ENCODE assay signal across 11 cellular contexts in the genomic region with DNA sequence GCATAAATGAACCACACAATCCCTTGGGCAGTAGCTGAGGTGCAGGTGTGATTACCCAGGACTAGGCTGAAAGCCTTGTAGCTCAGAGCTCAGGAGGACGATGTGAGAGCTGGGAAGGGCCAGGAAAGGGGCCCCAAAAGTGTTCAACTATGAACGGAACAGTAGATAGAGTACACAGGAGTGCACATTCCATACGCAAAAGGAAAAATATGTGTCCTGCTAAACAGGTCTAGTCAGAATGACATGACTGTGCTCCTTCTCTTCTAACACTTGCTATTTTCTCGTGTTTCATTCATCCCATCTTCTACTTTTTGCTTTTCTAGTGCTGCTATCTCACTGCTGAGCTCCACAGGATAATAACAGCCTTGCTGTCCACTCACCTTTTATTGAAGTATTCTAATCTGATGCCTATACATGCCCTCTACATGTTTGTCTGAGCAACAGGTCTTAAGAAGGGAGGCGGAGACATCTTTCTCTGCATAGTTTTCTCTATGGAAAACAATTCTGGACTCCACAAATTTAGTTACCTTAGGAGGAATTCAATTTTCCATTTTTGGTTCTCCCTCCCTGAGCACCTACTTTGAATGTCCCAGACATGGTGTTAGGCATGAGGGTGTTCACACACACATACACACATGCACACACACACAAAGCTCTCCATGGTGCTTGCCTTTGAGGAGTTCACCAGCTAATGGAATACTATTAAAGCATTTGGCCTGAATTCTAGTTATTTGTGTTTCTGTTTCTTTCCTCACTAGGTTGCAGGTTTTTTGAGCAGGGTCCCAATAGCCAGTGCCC. TPM values are rescaled to one million over a fixed set of nuclear protein-coding genes. Genes with fewer than 3 reads are reported as not detected.
DNase-seq lines count a peak whose midpoint lies in the region; ATAC-seq and TF ChIP-seq lines count a peak whose summit lies in the region.
"Had no signal": no experiment of that assay in that cellular context is flagged by ENCODE, and none has a peak within 500 bp of the region (broad histone marks: within the 10 kb centered on the region; RNA-seq: fewer than 3 reads in every experiment).

No MANE protein-coding gene starts in this region.

- H3K27me3 ChIP-seq in adipocyte (replicated peaks; ENCODE audit: control insufficient read depth, insufficient read depth, low read length) (no peaks in the 10 kb centered on the region), kidney epithelial cell (ENCODE audit: control insufficient read depth, insufficient read depth, low read length) (no peaks in the 10 kb centered on the region), tibial artery (no peaks in the 10 kb centered on the region)

- no peak for DNase-seq in activated naive CD4-positive, alpha-beta T cell treated with anti-CD3 and anti-CD28 coated beads, Interleukin-2, amount 10 ng/mL, durations not matched to agents 7 days and 5 days
- no peak for DNase-seq in activated naive CD4-positive, alpha-beta T cell treated with anti-CD3 and anti-CD28 coated beads, Interleukin-2, amount 50 U/mL, for 16 hours
- DNase-seq in adipocyte (ENCODE audit: low read depth): no peak
- no peak for DNase-seq in kidney epithelial cell (ENCODE audit: low read depth)
- no peak for DNase-seq in tibial artery
- no peak for DNase-seq in middle frontal gyrus (ENCODE audit: extremely low spot score, low spot score)
- DNase-seq in GM13976 (ENCODE audit: low spot score): no peak
- DNase-seq: MM.1S; stimulated activated naive B cell treated with anti-CD40 and anti-IgM and Interleukin-4, amounts not matched to agents 10 μg/mL and 1 μg/mL and 100 μg/mL, for 72 hours had no signal

- peaks cover 53% of the 10 kb centered on the region for H3K36me3 Mint-ChIP-seq in activated naive CD4-positive, alpha-beta T cell treated with anti-CD3 and anti-CD28 coated beads, Interleukin-2, amount 10 ng/mL, durations not matched to agents 7 days and 5 days

- H3K9me3 ChIP-seq in adipocyte (ENCODE audit: control insufficient read depth, low read length): no peaks in the 10 kb centered on the region
- no peaks in the 10 kb centered on the region for H3K9me3 ChIP-seq in tibial artery
- H3K9me3 ChIP-seq: prostate gland had no signal

- peak overlapping the region; percentile 97 for H3K4me3 ChIP-seq in adipocyte (ENCODE audit: low read length)
- H3K4me3 ChIP-seq in kidney epithelial cell (ENCODE audit: low read depth, low read length): peak overlapping the region; percentile 6
- H3K4me3 ChIP-seq in tibial artery: no peak overlapping the region
- H3K4me3 ChIP-seq: prostate gland had no signal

- no peaks in the 10 kb centered on the region for H3K27me3 Mint-ChIP-seq in activated naive CD4-positive, alpha-beta T cell treated with anti-CD3 and anti-CD28 coated beads, Interleukin-2, amount 10 ng/mL, durations not matched to agents 7 days and 5 days
- H3K27me3 Mint-ChIP-seq: stimulated activated naive B cell treated with anti-CD40 and anti-IgM and Interleukin-4, amounts not matched to agents 10 μg/mL and 1 μg/mL and 100 μg/mL, for 72 hours had no signal

- no peaks in the 10 kb centered on the region for H3K9me3 Mint-ChIP-seq in activated naive CD4-positive, alpha-beta T cell treated with anti-CD3 and anti-CD28 coated beads, Interleukin-2, amount 10 ng/mL, durations not matched to agents 7 days and 5 days
- H3K9me3 Mint-ChIP-seq: stimulated activated naive B cell treated with anti-CD40 and anti-IgM and Interleukin-4, amounts not matched to agents 10 μg/mL and 1 μg/mL and 100 μg/mL, for 72 hours had no signal

- no peak for ATAC-seq in GM19351 (IDR thresholded peaks at IDR 0.05; ENCODE audit: unreplicated experiment)
- ATAC-seq: stimulated activated naive B cell treated with anti-CD40 and anti-IgM and Interleukin-4, amounts not matched to agents 10 μg/mL and 1 μg/mL and 100 μg/mL, for 72 hours had no signal

- peak overlapping the region; percentile 66 to 80 for H3K27ac ChIP-seq in tibial artery

- in situ Hi-C loops in GM13976 (cut with MboI; ENCODE audit: low sequenced_read_pairs, unreplicated experiment): loop anchor here (10.0 kb wide), 1 partner anchor 55 kb away; no protein-coding TSS in a partner anchor

- H3K4me1 ChIP-seq in adipocyte (ENCODE audit: control insufficient read depth, insufficient read depth, low read length) (peaks cover 70% of the 10 kb centered on the region), tibial artery (peaks cover 4 to 76% (median 56%) of the 10 kb centered on the region in 4 donors)

- no peak overlapping the region for H3K27ac Mint-ChIP-seq in activated naive CD4-positive, alpha-beta T cell treated with anti-CD3 and anti-CD28 coated beads, Interleukin-2, amount 10 ng/mL, durations not matched to agents 7 days and 5 days
- H3K27ac Mint-ChIP-seq: stimulated activated naive B cell treated with anti-CD40 and anti-IgM and Interleukin-4, amounts not matched to agents 10 μg/mL and 1 μg/mL and 100 μg/mL, for 72 hours had no signal

- H3K4me3 Mint-ChIP-seq in activated naive CD4-positive, alpha-beta T cell treated with anti-CD3 and anti-CD28 coated beads, Interleukin-2, amount 10 ng/mL, durations not matched to agents 7 days and 5 days: peak overlapping the region; percentile 16
- H3K4me3 Mint-ChIP-seq: stimulated activated naive B cell treated with anti-CD40 and anti-IgM and Interleukin-4, amounts not matched to agents 10 μg/mL and 1 μg/mL and 100 μg/mL, for 72 hours had no signal

- intact Hi-C loops in tibial artery (cut with DNase I; ENCODE audit: low total_unique reads): no loop called here

- peaks cover 80% of the 10 kb centered on the region for H3K4me1 Mint-ChIP-seq in activated naive CD4-positive, alpha-beta T cell treated with anti-CD3 and anti-CD28 coated beads, Interleukin-2, amount 10 ng/mL, durations not matched to agents 7 days and 5 days

- TF ChIP-seq CTCF in kidney epithelial cell (IDR thresholded peaks at IDR 0.05; ENCODE audit: insufficient read depth, low read length, poor library complexity, severe bottlenecking) (no peak), tibial artery (IDR thresholded peaks at IDR 0.05) (no peak), GM13976 (IDR thresholded peaks at IDR 0.05; ENCODE audit: borderline replicate concordance, control extremely low read depth, extremely low read depth, insufficient read depth, missing control alignments) (no peak)

- H3K36me3 ChIP-seq in adipocyte (ENCODE audit: control insufficient read depth, insufficient read depth, low read length, severe bottlenecking): peaks cover 13% of the 10 kb centered on the region
- H3K36me3 ChIP-seq in kidney epithelial cell (ENCODE audit: control insufficient read depth, insufficient read depth, low read length): peaks cover 2% of the 10 kb centered on the region
- peaks cover 0 to 8% (median 3%) of the 10 kb centered on the region in 3 donors for H3K36me3 ChIP-seq in tibial artery
- H3K36me3 ChIP-seq: prostate gland had no signal

- peak overlapping the region; percentile 99 for H3K9ac ChIP-seq in adipocyte (ENCODE audit: low read length)

- CTCF ChIA-PET in activated naive CD4-positive, alpha-beta T cell treated with anti-CD3 and anti-CD28 coated beads, Interleukin-2, amount 10 ng/mL, durations not matched to agents 7 days and 5 days (lab: Charles Lee): interaction anchor here (1.9 to 7.9 kb wide), 3 partner anchors 10 to 57 kb away, joined by 9 to 104 read pairs (median 23); no protein-coding TSS in a partner anchor

RNA-seq across cellular contexts. Expression of a gene that starts 3.4 kb away (rescaled TPM):
- total RNA-seq in kidney epithelial cell: 207 and 230 TPM in 2 replicates

RNA-seq across cellular contexts. Expression of a gene that starts 46.5 kb away (rescaled TPM):
- 826 and 967 TPM in 2 replicates for total RNA-seq in kidney epithelial cell

Comparison
In these comparisons a context has a peak if more than half of its experiments do, and no peak if none do; other contexts are left out.
1. H3K4me3 ChIP-seq: peak in adipocyte (single experiment) and kidney epithelial cell (single experiment); none in tibial artery (0 of 2).